Comparison of ENCODE assay signal across 19 cellular contexts in genomic region chr16:67760831-67761230, GRCh38. TPM values are rescaled to one million over a fixed set of nuclear protein-coding genes. Genes with fewer than 3 reads are reported as not detected.
DNase-seq lines count a peak whose midpoint lies in the region; ATAC-seq, FAIRE-seq and TF ChIP-seq lines count a peak whose summit lies in the region.
"Had no signal": no experiment of that assay in that cellular context is flagged by ENCODE, and none has a peak within 500 bp of the region (broad histone marks: within the 10 kb centered on the region; RNA-seq: fewer than 3 reads in every experiment).

No MANE protein-coding gene starts in this region.

- CTCF ChIA-PET in activated CD8-positive, alpha-beta memory T cell treated with anti-CD3 and anti-CD28 coated beads, Interleukin-2, amount 10 ng/mL, durations not matched to agents 7 days and 5 days (lab: Charles Lee): interaction anchor here (1.0 kb wide), 1 partner anchor 56 kb away, joined by 4 read pairs; no protein-coding TSS in a partner anchor

- in situ Hi-C loops in gastrocnemius medialis (cut with MboI; ENCODE audit: low sequenced_read_pairs in 4 of 4): no loop called here

- H3K27ac ChIP-seq in VCaP: peak overlapping the region; percentile 84
- peak overlapping the region; percentile 35 to 75 (median 57) for H3K27ac ChIP-seq in gastrocnemius medialis
- H3K27ac ChIP-seq: breast epithelium, KMS-11 had no signal

- peaks cover 13% of the 10 kb centered on the region for H3K4me1 Mint-ChIP-seq in activated CD8-positive, alpha-beta memory T cell treated with anti-CD3 and anti-CD28 coated beads, Interleukin-2, amount 10 ng/mL, durations not matched to agents 7 days and 5 days
- H3K4me1 Mint-ChIP-seq in glutamatergic neuron (ENCODE audit: low read depth, unreplicated experiment): peaks cover 11% of the 10 kb centered on the region
- H3K4me1 Mint-ChIP-seq: GM23338 had no signal

- TF ChIP-seq POLR2A in gastrocnemius medialis (IDR thresholded peaks at IDR 0.05): no peak

- intact Hi-C loops in gastrocnemius medialis (cut with DNase I; ENCODE audit: low total_unique reads): no loop called here

- peak overlapping the region; percentile 2 for H3K27ac Mint-ChIP-seq in activated CD8-positive, alpha-beta memory T cell treated with anti-CD3 and anti-CD28 coated beads, Interleukin-2, amount 10 ng/mL, durations not matched to agents 7 days and 5 days
- H3K27ac Mint-ChIP-seq in glutamatergic neuron (ENCODE audit: unreplicated experiment): peak overlapping the region; percentile 41
- H3K27ac Mint-ChIP-seq: GM23338, progenitor cell of endocrine pancreas had no signal

- no peak for DNase-seq in activated CD8-positive, alpha-beta memory T cell treated with anti-CD3 and anti-CD28 coated beads, Interleukin-2, amount 10 ng/mL, durations not matched to agents 7 days and 5 days
- no peak for DNase-seq in activated CD8-positive, alpha-beta memory T cell treated with anti-CD3 and anti-CD28 coated beads, Interleukin-2, amount 50 U/mL, for 48 hours
- DNase-seq in glutamatergic neuron: no peak
- DNase-seq in gastrocnemius medialis: no peak
- no peak for DNase-seq in HTR-8/SVneo (ENCODE audit: insufficient read length, low spot score)
- no peak for DNase-seq in GM03348 (ENCODE audit: low spot score)
- DNase-seq: ACHN; activated naive CD4-positive, alpha-beta T cell treated with anti-CD3 and anti-CD28 coated beads for 36 hours; NCI-H1092 treated with DMSO at 0.1 percent for 48 hours; PC-3; spleen; stimulated activated naive CD4-positive, alpha-beta T cell had no signal

- TF ChIP-seq CTCF in VCaP (conservative IDR thresholded peaks at IDR 0.05) (no peak), glutamatergic neuron (IDR thresholded peaks at IDR 0.05; ENCODE audit: partially characterized antibody, unreplicated experiment) (no peak), gastrocnemius medialis (IDR thresholded peaks at IDR 0.05 in 4 of 5, conservative IDR thresholded peaks at IDR 0.05 in 1 of 5) (no peak)

- ATAC-seq in activated CD8-positive, alpha-beta memory T cell treated with anti-CD3 and anti-CD28 coated beads, Interleukin-2, amount 10 ng/mL, durations not matched to agents 7 days and 5 days: no peak
- ATAC-seq in gastrocnemius medialis: no peak
- no peak for ATAC-seq in GM18907 (IDR thresholded peaks at IDR 0.05; ENCODE audit: unreplicated experiment)
- ATAC-seq: GM23338, PC-3 had no signal

- no peak for FAIRE-seq in HTR-8/SVneo (lab: Jason Lieb, UNC)
- FAIRE-seq: TTC549 had no signal

- H3K36me3 Mint-ChIP-seq in activated CD8-positive, alpha-beta memory T cell treated with anti-CD3 and anti-CD28 coated beads, Interleukin-2, amount 10 ng/mL, durations not matched to agents 7 days and 5 days: peaks cover 2% of the 10 kb centered on the region
- H3K36me3 Mint-ChIP-seq in glutamatergic neuron (ENCODE audit: unreplicated experiment): peaks cover 6% of the 10 kb centered on the region

- no peaks in the 10 kb centered on the region for H3K9me3 ChIP-seq in gastrocnemius medialis
- H3K9me3 ChIP-seq: breast epithelium, spleen had no signal

- no peak overlapping the region for H3K4me3 ChIP-seq in gastrocnemius medialis
- H3K4me3 ChIP-seq: breast epithelium, GM23338, spleen had no signal

- H3K36me3 ChIP-seq in gastrocnemius medialis: no peaks in the 10 kb centered on the region
- H3K36me3 ChIP-seq: breast epithelium had no signal

- H3K4me1 ChIP-seq in gastrocnemius medialis: peaks cover 17 to 19% of the 10 kb centered on the region in 2 donors
- H3K4me1 ChIP-seq: breast epithelium had no signal

- no peaks in the 10 kb centered on the region for H3K27me3 Mint-ChIP-seq in activated CD8-positive, alpha-beta memory T cell treated with anti-CD3 and anti-CD28 coated beads, Interleukin-2, amount 10 ng/mL, durations not matched to agents 7 days and 5 days
- peaks cover 6% of the 10 kb centered on the region for H3K27me3 Mint-ChIP-seq in glutamatergic neuron (ENCODE audit: unreplicated experiment)
- H3K27me3 Mint-ChIP-seq: progenitor cell of endocrine pancreas had no signal

- H3K9me3 Mint-ChIP-seq in activated CD8-positive, alpha-beta memory T cell treated with anti-CD3 and anti-CD28 coated beads, Interleukin-2, amount 10 ng/mL, durations not matched to agents 7 days and 5 days (ENCODE audit: low read depth): no peaks in the 10 kb centered on the region
- peaks cover 5% of the 10 kb centered on the region for H3K9me3 Mint-ChIP-seq in glutamatergic neuron (ENCODE audit: unreplicated experiment)
- H3K9me3 Mint-ChIP-seq: activated naive CD4-positive, alpha-beta T cell treated with anti-CD3 and anti-CD28 coated beads for 36 hours; GM23338 had no signal

- H3K4me3 Mint-ChIP-seq in activated CD8-positive, alpha-beta memory T cell treated with anti-CD3 and anti-CD28 coated beads, Interleukin-2, amount 10 ng/mL, durations not matched to agents 7 days and 5 days: no peak overlapping the region
- no peak overlapping the region for H3K4me3 Mint-ChIP-seq in glutamatergic neuron (ENCODE audit: unreplicated experiment)
- H3K4me3 Mint-ChIP-seq: activated naive CD4-positive, alpha-beta T cell treated with anti-CD3 and anti-CD28 coated beads for 36 hours; GM23338 had no signal

- no peaks in the 10 kb centered on the region for H3K27me3 ChIP-seq in gastrocnemius medialis
- H3K27me3 ChIP-seq: breast epithelium, spleen had no signal

RNA-seq across cellular contexts. Expression of gene GFOD2, which starts 41.7 kb away (rescaled TPM):
- total RNA-seq in activated CD8-positive, alpha-beta memory T cell treated with anti-CD3 and anti-CD28 coated beads, Interleukin-2, amount 10 ng/mL, durations not matched to agents 7 days and 5 days: 10 to 100 TPM; 15.1 to 15.8 TPM
- total RNA-seq in glutamatergic neuron (ENCODE audit: unreplicated experiment): 86.7 TPM
- 10 to 100 TPM in 3 of 4 donors, 1 to 10 TPM in 1; 8.9 to 15.4 (median 11.6) TPM for total RNA-seq in gastrocnemius medialis

RNA-seq across cellular contexts. Expression of gene RANBP10, which starts 45.5 kb away (rescaled TPM):
- 10 to 100 TPM; 21.2 to 23.7 TPM for total RNA-seq in activated CD8-positive, alpha-beta memory T cell treated with anti-CD3 and anti-CD28 coated beads, Interleukin-2, amount 10 ng/mL, durations not matched to agents 7 days and 5 days
- 32.0 TPM for total RNA-seq in glutamatergic neuron (ENCODE audit: unreplicated experiment)
- total RNA-seq in gastrocnemius medialis: 10 to 100 TPM; 12.6 to 46.6 (median 14.8) TPM

RNA-seq across cellular contexts. Expression of gene TSNAXIP1, which starts 45.9 kb away (rescaled TPM):
- total RNA-seq in activated CD8-positive, alpha-beta memory T cell treated with anti-CD3 and anti-CD28 coated beads, Interleukin-2, amount 10 ng/mL, durations not matched to agents 7 days and 5 days: under 1 TPM; 0.12 to 0.45 TPM
- total RNA-seq in glutamatergic neuron (ENCODE audit: unreplicated experiment) (3.4 TPM), gastrocnemius medialis (10 to 100 TPM in 1 of 4 donors, under 1 TPM in 2, not detected in 1; 0.27 to 11.0 (median 0.56) TPM)
